ENCODE assay signal across 20 cellular contexts in genomic region chr16:56384074-56384721, GRCh38.
"Had no signal": no experiment of that assay in that cellular context is flagged by ENCODE, and none has a peak within 500 bp of the region (broad histone marks: within the 10 kb centered on the region; RNA-seq: fewer than 3 reads in every experiment).

No MANE protein-coding gene starts in this region.

- H3K27me3 ChIP-seq: cardiac muscle cell, colonic mucosa, gastroesophageal sphincter, neural progenitor cell, ovary, sigmoid colon had no signal

- H3K4me3 ChIP-seq: cardiac muscle cell, colonic mucosa, gastroesophageal sphincter, neural progenitor cell, ovary, prostate gland, sigmoid colon, skin epidermis had no signal

- H3K27ac ChIP-seq: cardiac muscle cell, colonic mucosa, gastroesophageal sphincter, neural progenitor cell, ovary, prostate gland, sigmoid colon, skin epidermis had no signal

- H3K9me3 ChIP-seq: colonic mucosa, prostate gland had no signal

- H3K4me3 Mint-ChIP-seq: endodermal cell; immature natural killer cell; mesothelial cell of epicardium; natural killer cell treated with Interleukin-12 subunit alpha and Interleukin-12 subunit beta and Interleukin-15 and Interleukin-18, amount 100 ng/mL, for 72 hours; neural progenitor cell had no signal

- DNase-seq: cerebellar nuclear complex; colonic mucosa; effector CD4-positive, alpha-beta T cell; endodermal cell; foreskin fibroblast; glutamatergic neuron; immature natural killer cell; nucleus accumbens; ovary; sigmoid colon; stimulated activated CD4-positive, alpha-beta T cell treated with anti-CD3 and anti-CD28 coated beads, Interleukin-12 subunit alpha, Interleukin-12 subunit beta, amount 100 ng/mL, for 4 hours; stimulated activated naive CD4-positive, alpha-beta T cell treated with Interleukin-2 at 50 U/mL for 16 hours; trophoblast cell had no signal

- H3K36me3 ChIP-seq: ovary had no signal

- H3K27ac Mint-ChIP-seq: endodermal cell; immature natural killer cell; natural killer cell treated with Interleukin-12 subunit alpha and Interleukin-12 subunit beta and Interleukin-15 and Interleukin-18, amount 100 ng/mL, for 72 hours; neural progenitor cell had no signal

- ATAC-seq: gastroesophageal sphincter; natural killer cell treated with Interleukin-12 subunit alpha and Interleukin-12 subunit beta and Interleukin-15 and Interleukin-18, amount 100 ng/mL, for 72 hours had no signal

- H3K27me3 Mint-ChIP-seq: natural killer cell treated with Interleukin-12 subunit alpha and Interleukin-12 subunit beta and Interleukin-15 and Interleukin-18, amount 100 ng/mL, for 72 hours had no signal

- H3K4me1 Mint-ChIP-seq: endodermal cell, neural progenitor cell had no signal

- H3K4me1 ChIP-seq: colonic mucosa, gastroesophageal sphincter, neural progenitor cell, prostate gland had no signal
